Comparison of ENCODE assay signal across 17 cellular contexts in the genomic region with DNA sequence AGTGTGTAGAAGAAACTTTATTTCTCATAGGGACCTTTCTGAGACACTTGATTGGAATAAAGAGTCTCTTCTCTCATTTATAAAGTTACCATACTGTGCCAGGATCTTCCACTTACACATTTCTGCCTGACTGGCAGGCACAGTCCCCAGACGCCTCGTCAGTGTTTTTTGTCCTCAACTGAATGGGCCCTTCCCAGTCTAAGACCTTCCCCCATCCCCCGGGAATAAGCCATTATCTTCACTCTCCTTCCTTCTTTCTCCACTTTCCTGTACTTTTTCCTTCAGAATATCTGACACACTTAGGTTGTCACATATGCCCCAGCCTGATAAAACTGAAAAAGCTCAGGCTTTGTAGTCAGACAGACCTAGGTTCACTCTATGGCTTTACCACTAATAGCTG.
"Had no signal": no experiment of that assay in that cellular context is flagged by ENCODE, and none has a peak within 500 bp of the region (broad histone marks: within the 10 kb centered on the region; RNA-seq: fewer than 3 reads in every experiment).

No MANE protein-coding gene starts in this region.

- H3K27ac Mint-ChIP-seq: activated CD8-positive, alpha-beta memory T cell treated with anti-CD3 and anti-CD28 coated beads, Interleukin-2, amount 10 ng/mL, durations not matched to agents 7 days and 5 days; activated naive CD8-positive, alpha-beta T cell; nephron; stimulated activated naive CD8-positive, alpha-beta T cell treated with anti-CD3 and anti-CD28 coated beads, Interleukin-15, amount 100 ng/mL, for 72 hours; T-helper 2 cell treated with Interferon-gamma antibody and Interleukin-4, amounts not matched to agents 5 μg/mL and 100 μg/mL, for 36 hours had no signal

- DNase-seq: activated CD4-positive, alpha-beta T cell treated with anti-CD3 and anti-CD28 coated beads, Interleukin-2, amount 50 U/mL, for 48 hours; activated CD4-positive, CD25-positive, alpha-beta regulatory T cell treated with anti-CD3 and anti-CD28 coated beads, Interleukin-2, amount 50 U/mL, for 72 hours; activated CD8-positive, alpha-beta memory T cell treated with anti-CD3 and anti-CD28 coated beads, Interleukin-2, amount 10 ng/mL, durations not matched to agents 7 days and 5 days; activated effector memory CD4-positive, alpha-beta T cell treated with anti-CD3 and anti-CD28 coated beads, Interleukin-2, amount 50 U/mL, for 16 hours; activated T-cell treated with anti-CD3 and anti-CD28 coated beads, Interleukin-2, amount 50 U/mL, for 4 hours; left colon; mesenchymal stem cell; ovary; stimulated activated CD4-positive, alpha-beta T cell treated with anti-CD3 and anti-CD28 coated beads, Interleukin-15, amount 100 ng/mL, for 24 hours; stimulated activated CD4-positive, alpha-beta T cell treated with anti-CD3 and anti-CD28 coated beads, Interleukin-4, amount 100 ng/mL, for 4 hours; stimulated activated naive CD8-positive, alpha-beta T cell treated with anti-CD3 and anti-CD28 coated beads, Interleukin-15, amount 100 ng/mL, for 72 hours had no signal

- H3K36me3 Mint-ChIP-seq: activated CD8-positive, alpha-beta memory T cell treated with anti-CD3 and anti-CD28 coated beads, Interleukin-2, amount 10 ng/mL, durations not matched to agents 7 days and 5 days had no signal

- H3K27me3 Mint-ChIP-seq: activated CD8-positive, alpha-beta memory T cell treated with anti-CD3 and anti-CD28 coated beads, Interleukin-2, amount 10 ng/mL, durations not matched to agents 7 days and 5 days; activated naive CD8-positive, alpha-beta T cell; stimulated activated naive CD8-positive, alpha-beta T cell treated with anti-CD3 and anti-CD28 coated beads, Interleukin-15, amount 100 ng/mL, for 72 hours had no signal

- ATAC-seq: activated CD8-positive, alpha-beta memory T cell treated with anti-CD3 and anti-CD28 coated beads, Interleukin-2, amount 10 ng/mL, durations not matched to agents 7 days and 5 days; activated T-cell treated with anti-CD3 and anti-CD28 coated beads, Interleukin-2, amount 50 U/mL, for 4 hours; esophagus mucosa; left colon; stimulated activated naive CD8-positive, alpha-beta T cell treated with anti-CD3 and anti-CD28 coated beads, Interleukin-15, amount 100 ng/mL, for 72 hours had no signal

- H3K27ac ChIP-seq: breast epithelium, ovary, thoracic aorta had no signal

- H3K4me3 Mint-ChIP-seq: activated CD8-positive, alpha-beta memory T cell treated with anti-CD3 and anti-CD28 coated beads, Interleukin-2, amount 10 ng/mL, durations not matched to agents 7 days and 5 days; activated naive CD8-positive, alpha-beta T cell; activated T-cell treated with anti-CD3 and anti-CD28 coated beads, Interleukin-2, amount 50 U/mL, for 4 hours; nephron; stimulated activated naive CD8-positive, alpha-beta T cell treated with anti-CD3 and anti-CD28 coated beads, Interleukin-15, amount 100 ng/mL, for 72 hours; T-helper 2 cell treated with Interferon-gamma antibody and Interleukin-4, amounts not matched to agents 5 μg/mL and 100 μg/mL, for 36 hours had no signal

- H3K4me3 ChIP-seq: breast epithelium, ovary, thoracic aorta had no signal

- H3K27me3 ChIP-seq: breast epithelium, ovary had no signal

- H3K9me3 Mint-ChIP-seq: activated T-cell treated with anti-CD3 and anti-CD28 coated beads, Interleukin-2, amount 50 U/mL, for 4 hours; nephron; stimulated activated naive CD8-positive, alpha-beta T cell treated with anti-CD3 and anti-CD28 coated beads, Interleukin-15, amount 100 ng/mL, for 72 hours; T-helper 2 cell treated with Interferon-gamma antibody and Interleukin-4, amounts not matched to agents 5 μg/mL and 100 μg/mL, for 36 hours had no signal

- H3K9me3 ChIP-seq: breast epithelium, ovary, thoracic aorta had no signal
